In the genomic region with DNA sequence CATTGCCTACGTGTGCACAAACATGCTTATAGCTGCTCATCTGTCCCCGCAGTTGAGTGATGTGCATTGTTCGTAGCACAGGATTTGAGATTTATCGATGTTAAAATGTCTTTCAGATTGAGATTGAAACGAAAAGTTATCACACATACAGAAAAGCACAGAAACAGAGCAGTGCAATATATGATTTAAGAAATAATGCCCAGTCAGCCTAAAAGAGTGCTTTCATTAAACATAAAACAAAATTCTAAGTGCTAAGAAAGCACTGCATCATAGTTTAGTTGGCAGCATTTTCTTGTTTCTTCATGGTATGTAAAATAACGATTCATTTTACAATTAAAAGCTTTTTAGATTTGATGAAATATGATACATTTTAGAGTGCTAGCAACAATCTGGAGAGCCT, we compare ENCODE assay signal across 7 cellular contexts.
"Had no signal": no experiment of that assay in that cellular context is flagged by ENCODE, and none has a peak within 500 bp of the region (broad histone marks: within the 10 kb centered on the region; RNA-seq: fewer than 3 reads in every experiment).

No MANE protein-coding gene starts in this region.

- DNase-seq: H7, HFFc6, KG1 had no signal

- H3K4me3 ChIP-seq: GM23338, HAP-1 had no signal

- H3K9me3 ChIP-seq: HAP-1 had no signal

- H2AFZ ChIP-seq: GM23338 had no signal

- H3K4me1 ChIP-seq: HAP-1 had no signal

- H3K36me3 ChIP-seq: HAP-1 had no signal

- ATAC-seq: GM23338, HCT116 had no signal

- H3K4me2 ChIP-seq: GM23338 had no signal

- FAIRE-seq: HTR-8/SVneo had no signal
